8 cellular contexts compared by ENCODE assay signal in the genomic region with DNA sequence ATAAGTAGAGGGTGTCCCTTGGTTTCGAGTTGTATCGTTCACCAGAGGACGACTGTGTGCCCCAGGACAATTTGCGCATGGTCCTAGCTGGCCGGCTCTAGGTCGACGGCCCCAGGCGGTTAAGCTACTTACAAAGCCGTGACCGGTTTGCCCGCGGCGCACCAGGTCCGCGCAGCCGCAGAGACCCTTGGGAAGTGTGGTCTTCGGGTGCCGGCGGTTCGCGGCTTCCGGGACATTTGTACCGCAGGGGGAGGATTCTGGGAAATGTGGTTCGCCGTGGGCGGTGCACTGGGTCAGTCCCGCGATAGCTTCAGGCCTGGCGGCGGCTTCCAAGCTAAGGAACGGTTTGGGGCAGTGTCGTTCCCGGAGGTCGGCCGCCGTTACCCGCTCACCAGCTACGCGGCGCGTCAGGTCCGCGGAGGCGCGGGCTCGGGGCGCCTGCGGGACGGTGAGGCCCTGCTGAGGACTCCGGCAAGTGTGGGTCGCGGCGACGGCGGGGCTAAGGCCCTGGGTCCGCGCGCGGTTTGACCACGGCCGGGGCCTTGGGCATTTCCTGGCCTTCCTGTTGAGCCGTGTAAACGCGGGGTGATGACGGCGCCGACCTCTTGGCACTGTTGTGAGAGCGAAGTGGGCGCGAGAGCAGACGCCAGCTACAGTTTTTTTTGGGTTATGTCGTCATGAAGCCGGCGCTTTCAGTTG. TPM values are rescaled to one million over a fixed set of nuclear protein-coding genes. Genes with fewer than 3 reads are reported as not detected.
A peak's percentile ranks its signal among the peaks of the same experiment; 100 is the strongest.
DNase-seq lines count a peak whose midpoint lies in the region; ATAC-seq, FAIRE-seq and TF ChIP-seq lines count a peak whose summit lies in the region.

A gene (plus strand): TSS at position 293 of the 699 bp plus-strand sequence. CDS start 1,127 bp downstream, outside the sequence.

- peak; percentile 94 for ATAC-seq in HG02840 (IDR thresholded peaks at IDR 0.05; ENCODE audit: low FRiP score, unreplicated experiment)
- ATAC-seq in T-helper 17 cell, result peak; percentile 92
- peak; percentile 97 to 99 (median 98) for ATAC-seq in psoas muscle

- intact Hi-C loops in left ventricle myocardium inferior (cut with micrococcal nuclease) (no loop called here), psoas muscle (cut with DNase I) (loop anchor here (5.0 to 10.0 kb wide), 2 partner anchors 35 to 57 kb away; a partner anchor contains a TSS)

- FAIRE-seq in urothelium cell line (lab: Jason Lieb, UNC), result peak; percentile 83

- peak within 1 kb of the TSS; percentile 99 for H3K27ac Mint-ChIP-seq in T-helper 17 cell

- no peaks in the 10 kb centered on the region for H3K27me3 ChIP-seq in left ventricle myocardium inferior (ENCODE audit: low read depth)
- H3K27me3 ChIP-seq in psoas muscle (ENCODE audit: insufficient read depth in 3 of 3, low read length in 2 of 3), result no peaks in the 10 kb centered on the region

- peaks cover 11% of the 10 kb centered on the region for H3K9me3 ChIP-seq in T-helper 17 cell (ENCODE audit: control insufficient read depth, low read length, poor library complexity, severe bottlenecking)
- peaks cover 23% of the 10 kb centered on the region for H3K9me3 ChIP-seq in left ventricle myocardium inferior (replicated peaks)
- H3K9me3 ChIP-seq in psoas muscle, result peaks cover 9% of the 10 kb centered on the region

- no peak for TF ChIP-seq CTCF in GM13976 (IDR thresholded peaks at IDR 0.05; ENCODE audit: borderline replicate concordance, control extremely low read depth, extremely low read depth, insufficient read depth, missing control alignments)
- TF ChIP-seq CTCF in left ventricle myocardium inferior (IDR thresholded peaks at IDR 0.05; ENCODE audit: borderline replicate concordance), result no peak
- TF ChIP-seq CTCF in psoas muscle (IDR thresholded peaks at IDR 0.05), result no peak

- H3K36me3 ChIP-seq in left ventricle myocardium inferior (peaks cover 36% of the 10 kb centered on the region), psoas muscle (ENCODE audit: insufficient read depth in 1 of 2, low read depth in 1 of 2) (peaks cover 6 to 39% of the 10 kb centered on the region in 2 donors)

- H3K4me3 Mint-ChIP-seq in T-helper 17 cell, result peak within 1 kb of the TSS; percentile 95

- H3K27ac ChIP-seq in left ventricle myocardium inferior (replicated peaks) (peak within 1 kb of the TSS; percentile 99), psoas muscle (peak within 1 kb of the TSS; percentile 98)

- DNase-seq in GM13976 (ENCODE audit: low spot score) (peak; percentile 94), NCI-H146 (lab: John Stamatoyannopoulos, UW) (peak; percentile 97), T-helper 17 cell (peak; percentile 81 to 87 (median 86)), amygdala (lab: John Stamatoyannopoulos, UW) (peak; percentile 76 to 99 (median 94)), left ventricle myocardium inferior (peak; percentile 97), psoas muscle (peak; percentile 97 to 98), urothelium cell line (ENCODE audit: low spot score) (peak; percentile 96)

- in situ Hi-C loops in GM13976 (cut with MboI; ENCODE audit: low sequenced_read_pairs, unreplicated experiment), result no loop called here

- H3K4me3 ChIP-seq in left ventricle myocardium inferior (peak within 1 kb of the TSS; percentile 84), psoas muscle (peak within 1 kb of the TSS; percentile 83)

- peaks cover 8% of the 10 kb centered on the region for H3K36me3 Mint-ChIP-seq in T-helper 17 cell (ENCODE audit: low read depth)

- H3K4me1 Mint-ChIP-seq in T-helper 17 cell, result peaks cover 7% of the 10 kb centered on the region

- WGBS in psoas muscle, 3 donors, result 0 to 1% (median 1%) methylated on average over 71 to 74 of the region's 74 CpGs

- H3K4me1 ChIP-seq in left ventricle myocardium inferior (peaks cover 60% of the 10 kb centered on the region), psoas muscle (peaks cover 44% of the 10 kb centered on the region)

- peaks cover 15% of the 10 kb centered on the region for H3K27me3 Mint-ChIP-seq in T-helper 17 cell

RNA-seq across cellular contexts. Expression of the gene that starts here (rescaled TPM):
- total RNA-seq in T-helper 17 cell (10 to 100 TPM in 1 of 2 donors, 1 to 10 TPM in 1; 9.0 to 11.5 TPM), left ventricle myocardium inferior (45.6 TPM), psoas muscle (10 to 100 TPM; 24.3 to 32.2 (median 27.2) TPM)
- polyA plus RNA-seq in psoas muscle, result 10 to 100 TPM; 20.4 to 86.3 (median 21.7) TPM

Comparison
In these comparisons a context has a peak if more than half of its experiments do, and no peak if none do; other contexts are left out.
1. Peak in every context shown above with its lines: DNase-seq, ATAC-seq, H3K4me3 ChIP-seq and H3K27ac ChIP-seq.